In genomic region chrX:46703980-46704379, GRCh38 we compare ENCODE assay signal across 1 cellular context.
TF ChIP-seq lines count a peak whose summit lies in the region.

No MANE protein-coding gene starts in this region.

TF ChIP-seq in GM23338, 12 proteins besides CTCF, POLR2A, EP300 and RAD21 (continued from another document):
- TF ChIP-seq ZNF462 (CRISPR knock-in tag; IDR thresholded peaks at IDR 0.05) (no peak), STAT1 (IDR thresholded peaks at IDR 0.05; ENCODE audit: unreplicated experiment) (no peak)
